14 cellular contexts compared by ENCODE assay signal in the genomic region with DNA sequence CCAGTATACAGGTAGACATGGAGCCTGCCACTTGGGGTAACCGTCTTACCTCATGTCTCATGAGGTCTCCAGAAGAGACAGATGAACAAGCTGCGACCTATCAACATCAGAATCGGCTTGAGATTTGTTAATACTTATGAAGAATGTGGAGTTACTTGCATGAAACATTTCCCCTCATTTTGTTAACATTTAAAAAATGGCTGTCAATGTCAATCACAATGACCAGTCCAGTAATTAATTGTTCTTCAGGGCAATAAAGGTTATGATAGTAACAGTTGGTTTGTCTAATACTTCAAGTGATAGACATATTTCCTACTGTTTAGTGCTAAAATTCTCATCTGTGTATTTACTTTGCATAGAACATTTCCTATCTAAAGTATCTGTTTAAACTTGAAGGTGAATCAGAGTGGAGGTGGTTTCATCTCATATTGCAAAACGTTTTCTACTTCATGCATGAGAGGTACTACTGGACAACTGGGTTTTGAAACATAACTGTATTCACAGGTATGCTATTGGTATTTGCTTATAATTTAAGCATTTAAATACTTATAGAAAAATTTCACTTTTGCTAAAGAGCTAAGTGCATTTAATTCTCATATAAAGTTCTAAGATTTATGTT. TPM values are rescaled to one million over a fixed set of nuclear protein-coding genes. Genes with fewer than 3 reads are reported as not detected.
DNase-seq lines count a peak whose midpoint lies in the region; ATAC-seq, FAIRE-seq and TF ChIP-seq lines count a peak whose summit lies in the region.
"Had no signal": no experiment of that assay in that cellular context is flagged by ENCODE, and none has a peak within 500 bp of the region (broad histone marks: within the 10 kb centered on the region; RNA-seq: fewer than 3 reads in every experiment).

No MANE protein-coding gene starts in this region.

- no peak for FAIRE-seq in kidney (lab: Jason Lieb, UNC)
- FAIRE-seq: colon had no signal

- no peaks in the 10 kb centered on the region for H3K9me3 ChIP-seq in kidney (ENCODE audit: control insufficient read depth in 1 of 2, low read length in 2 of 2)
- no peaks in the 10 kb centered on the region for H3K9me3 ChIP-seq in hepatocyte (ENCODE audit: low read depth)
- H3K9me3 ChIP-seq: Peyer's patch had no signal

- H3K27ac ChIP-seq in kidney (ENCODE audit: low read depth in 2 of 2, low read length in 2 of 2), result no peak overlapping the region
- H3K27ac ChIP-seq in hepatocyte, result no peak overlapping the region

- H3K4me1 ChIP-seq in kidney (ENCODE audit: control insufficient read depth in 1 of 2, insufficient read depth in 1 of 2, low read depth in 1 of 2, low read length in 2 of 2) (peaks cover 3 to 14% of the 10 kb centered on the region in 2 donors), hepatocyte (ENCODE audit: insufficient read depth) (peaks cover 59% of the 10 kb centered on the region)

- POLR2A ChIA-PET in activated CD8-positive, alpha-beta T cell treated with anti-CD3 and anti-CD28 coated beads, Interleukin-2, amount 10 ng/mL, durations not matched to agents 7 days and 5 days (lab: Charles Lee), result interaction anchor here (1.4 kb wide), 1 partner anchor 10 kb away, joined by 3 read pairs; no protein-coding TSS in a partner anchor

- H3K36me3 ChIP-seq in kidney (ENCODE audit: control insufficient read depth in 1 of 2, insufficient read depth in 2 of 2, low read length in 2 of 2), result peaks cover 8 to 15% of the 10 kb centered on the region in 2 donors
- no peaks in the 10 kb centered on the region for H3K36me3 ChIP-seq in hepatocyte (replicated peaks; ENCODE audit: insufficient read depth, low read depth)

- CTCF ChIA-PET in activated CD8-positive, alpha-beta T cell treated with anti-CD3 and anti-CD28 coated beads, Interleukin-2, amount 10 ng/mL, durations not matched to agents 7 days and 5 days (lab: Charles Lee), result interaction anchor here (1.0 to 2.9 kb wide), 10 partner anchors 7 to 308 kb away, joined by 3 to 25 read pairs (median 5); partner anchors contain the start of gene AFTPH

- no peaks in the 10 kb centered on the region for H3K27me3 ChIP-seq in hepatocyte
- H3K27me3 ChIP-seq: Peyer's patch had no signal

- DNase-seq in stimulated activated naive CD8-positive, alpha-beta T cell treated with anti-CD3 and anti-CD28 coated beads, Interleukin-15, amount 100 ng/mL, for 72 hours, result no peak
- DNase-seq in stimulated activated naive CD8-positive, alpha-beta T cell treated with anti-CD3 and anti-CD28 coated beads, Interleukin-15, Interleukin-2, amounts not matched to agents 100 U/mL and 50 U/mL, for 24 hours, result no peak
- no peak for DNase-seq in activated CD8-positive, alpha-beta T cell treated with anti-CD3 and anti-CD28 coated beads, Interleukin-2, amount 10 ng/mL, durations not matched to agents 7 days and 5 days
- DNase-seq in memory B cell (ENCODE audit: low spot score in 2 of 2) (no peak), kidney (no peak), CD1c-positive myeloid dendritic cell (ENCODE audit: extremely low spot score) (no peak), hepatocyte (ENCODE audit: low spot score) (no peak)
- DNase-seq: amniotic stem cell, Karpas-422, NCI-H1694 treated with DMSO at 0.1 percent for 48 hours, NCI-H524, Peyer's patch had no signal

- peak overlapping the region; percentile 53 to 60 for H3K4me3 Mint-ChIP-seq in stimulated activated naive CD8-positive, alpha-beta T cell treated with anti-CD3 and anti-CD28 coated beads, Interleukin-15, amount 100 ng/mL, for 72 hours
- no peak overlapping the region for H3K4me3 Mint-ChIP-seq in activated CD8-positive, alpha-beta T cell treated with anti-CD3 and anti-CD28 coated beads, Interleukin-2, amount 10 ng/mL, durations not matched to agents 7 days and 5 days
- H3K4me3 Mint-ChIP-seq in memory B cell, result peak overlapping the region; percentile 80

- peak overlapping the region in 1 of 2 donors; percentile 65 for H3K27ac Mint-ChIP-seq in stimulated activated naive CD8-positive, alpha-beta T cell treated with anti-CD3 and anti-CD28 coated beads, Interleukin-15, amount 100 ng/mL, for 72 hours
- H3K27ac Mint-ChIP-seq in activated CD8-positive, alpha-beta T cell treated with anti-CD3 and anti-CD28 coated beads, Interleukin-2, amount 10 ng/mL, durations not matched to agents 7 days and 5 days, result peak overlapping the region; percentile 90
- H3K27ac Mint-ChIP-seq in memory B cell, result peak overlapping the region; percentile 100

- WGBS in hepatocyte (ENCODE audit: low lambda C conversion rate, missing lambda C conversion rate), result 83% methylated on average over 4 of the region's 4 CpGs

- no peak for TF ChIP-seq CTCF in kidney (IDR thresholded peaks at IDR 0.05; ENCODE audit: borderline replicate concordance, extremely low read depth, insufficient read depth)
- TF ChIP-seq CTCF in hepatocyte (IDR thresholded peaks at IDR 0.05; ENCODE audit: poor library complexity), result no peak

- no peak for ATAC-seq in stimulated activated naive CD8-positive, alpha-beta T cell treated with anti-CD3 and anti-CD28 coated beads, Interleukin-15, amount 100 ng/mL, for 72 hours
- ATAC-seq in stimulated activated naive CD8-positive, alpha-beta T cell treated with anti-CD3 and anti-CD28 coated beads, Interleukin-15, Interleukin-2, amounts not matched to agents 100 U/mL and 50 U/mL, for 24 hours, result no peak
- ATAC-seq in activated CD8-positive, alpha-beta T cell treated with anti-CD3 and anti-CD28 coated beads, Interleukin-2, amount 10 ng/mL, durations not matched to agents 7 days and 5 days, result no peak
- ATAC-seq in memory B cell (ENCODE audit: low read depth) (no peak), GM19328 (IDR thresholded peaks at IDR 0.05; ENCODE audit: unreplicated experiment) (no peak)

- H3K9ac ChIP-seq in kidney (ENCODE audit: low read length in 2 of 2), result no peak overlapping the region

- peaks cover 100% of the 10 kb centered on the region for H3K79me2 ChIP-seq in hepatocyte

- no peak overlapping the region for H2AFZ ChIP-seq in hepatocyte

- H3K27me3 Mint-ChIP-seq in stimulated activated naive CD8-positive, alpha-beta T cell treated with anti-CD3 and anti-CD28 coated beads, Interleukin-15, amount 100 ng/mL, for 72 hours, result no peaks in the 10 kb centered on the region
- H3K27me3 Mint-ChIP-seq in activated CD8-positive, alpha-beta T cell treated with anti-CD3 and anti-CD28 coated beads, Interleukin-2, amount 10 ng/mL, durations not matched to agents 7 days and 5 days (ENCODE audit: low read depth), result no peaks in the 10 kb centered on the region
- no peaks in the 10 kb centered on the region for H3K27me3 Mint-ChIP-seq in memory B cell

- no peaks in the 10 kb centered on the region for H3K9me3 Mint-ChIP-seq in stimulated activated naive CD8-positive, alpha-beta T cell treated with anti-CD3 and anti-CD28 coated beads, Interleukin-15, amount 100 ng/mL, for 72 hours
- H3K9me3 Mint-ChIP-seq in activated CD8-positive, alpha-beta T cell treated with anti-CD3 and anti-CD28 coated beads, Interleukin-2, amount 10 ng/mL, durations not matched to agents 7 days and 5 days (ENCODE audit: insufficient read depth), result no peaks in the 10 kb centered on the region
- H3K9me3 Mint-ChIP-seq in memory B cell, result no peaks in the 10 kb centered on the region

- intact Hi-C loops in kidney (cut with DNase I), result no loop called here

- H3K9me2 ChIP-seq in hepatocyte (replicated peaks; ENCODE audit: insufficient read depth), result no peaks in the 10 kb centered on the region

- peaks cover 78% of the 10 kb centered on the region for H3K4me1 Mint-ChIP-seq in stimulated activated naive CD8-positive, alpha-beta T cell treated with anti-CD3 and anti-CD28 coated beads, Interleukin-15, amount 100 ng/mL, for 72 hours
- H3K4me1 Mint-ChIP-seq in activated CD8-positive, alpha-beta T cell treated with anti-CD3 and anti-CD28 coated beads, Interleukin-2, amount 10 ng/mL, durations not matched to agents 7 days and 5 days (ENCODE audit: low read depth), result peaks cover 80% of the 10 kb centered on the region
- H3K4me1 Mint-ChIP-seq in memory B cell, result peaks cover 61% of the 10 kb centered on the region

- H3K4me2 ChIP-seq in hepatocyte, result no peak overlapping the region

- H3K36me3 Mint-ChIP-seq in activated CD8-positive, alpha-beta T cell treated with anti-CD3 and anti-CD28 coated beads, Interleukin-2, amount 10 ng/mL, durations not matched to agents 7 days and 5 days (ENCODE audit: low read depth), result peaks cover 33% of the 10 kb centered on the region
- peaks cover 13% of the 10 kb centered on the region for H3K36me3 Mint-ChIP-seq in memory B cell

- peaks cover 73% of the 10 kb centered on the region for H4K20me1 ChIP-seq in hepatocyte (ENCODE audit: insufficient read depth, poor library complexity, severe bottlenecking)

- H3K4me3 ChIP-seq in kidney (ENCODE audit: low read length in 2 of 2) (no peak overlapping the region), hepatocyte (no peak overlapping the region)
- H3K4me3 ChIP-seq: Peyer's patch had no signal

RNA-seq across cellular contexts. Expression of gene SERTAD2, which starts 15.1 kb away (rescaled TPM):
- total RNA-seq in activated CD8-positive, alpha-beta T cell treated with anti-CD3 and anti-CD28 coated beads, Interleukin-2, amount 10 ng/mL, durations not matched to agents 7 days and 5 days, result 10 to 100 TPM; 21.4 to 21.8 TPM
- total RNA-seq in kidney (21.1 TPM), hepatocyte (23.4 and 23.8 TPM in 2 replicates)
- polyA plus RNA-seq in kidney (ENCODE audit: insufficient read depth, low read depth, low replicate concordance) (6.2 TPM), hepatocyte (13.8 and 15.0 TPM in 2 replicates)
